18 cellular contexts compared by ENCODE assay signal in the genomic region with DNA sequence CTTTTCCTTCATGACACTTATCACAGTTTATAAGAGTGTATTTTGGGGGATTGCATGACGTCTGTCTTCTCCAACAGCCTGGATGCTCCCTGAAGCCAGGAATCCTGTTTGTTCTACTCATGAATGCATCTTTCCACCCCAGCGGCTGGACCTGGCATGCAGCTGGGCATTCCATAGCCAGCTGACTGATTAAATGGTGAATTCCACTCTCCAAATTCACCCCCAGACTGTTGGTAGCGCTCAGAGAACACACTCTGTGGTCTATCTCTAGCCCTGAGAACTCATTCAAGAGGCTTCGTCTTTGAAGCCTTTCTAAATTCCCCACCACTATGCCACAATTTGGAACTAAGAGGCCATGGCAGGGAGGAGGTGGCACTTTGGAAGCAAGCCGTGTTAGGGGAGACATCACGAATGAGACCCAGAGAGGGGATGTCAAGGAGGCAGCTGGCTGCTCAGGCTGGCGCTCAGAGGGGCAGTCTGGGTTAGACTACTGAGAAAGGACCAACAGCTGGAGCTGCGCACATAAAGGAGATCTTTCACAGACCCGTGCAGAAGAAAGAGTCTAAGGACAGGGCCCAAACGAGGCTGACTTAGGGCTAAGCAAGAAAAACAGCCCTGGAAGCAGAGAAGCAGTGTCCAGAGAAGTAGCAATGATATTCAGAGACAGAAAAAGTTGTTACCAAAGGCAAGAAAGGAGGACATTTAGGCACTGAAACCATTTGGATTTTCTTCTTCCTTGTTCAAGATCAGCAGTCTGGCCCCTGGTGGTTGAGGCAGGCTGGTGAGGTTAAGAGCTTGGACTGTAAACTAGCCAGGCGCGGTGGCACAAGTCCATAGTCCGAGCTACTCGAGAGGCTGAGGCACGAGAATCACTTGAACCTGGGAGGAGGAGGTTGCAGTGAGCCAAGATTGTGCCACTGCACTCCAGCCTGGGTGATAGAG. TPM values are rescaled to one million over a fixed set of nuclear protein-coding genes. Genes with fewer than 3 reads are reported as not detected.
DNase-seq lines count a peak whose midpoint lies in the region; ATAC-seq, FAIRE-seq and TF ChIP-seq lines count a peak whose summit lies in the region.
"Had no signal": no experiment of that assay in that cellular context is flagged by ENCODE, and none has a peak within 500 bp of the region (broad histone marks: within the 10 kb centered on the region; RNA-seq: fewer than 3 reads in every experiment).

No MANE protein-coding gene starts in this region.

- H3K4me2 ChIP-seq in mesendoderm (ENCODE audit: low read length), result no peak overlapping the region
- H3K4me2 ChIP-seq: SK-N-SH had no signal

- no peak overlapping the region for H4K8ac ChIP-seq in mesendoderm (ENCODE audit: low read depth, low read length)

- H3K4me3 ChIP-seq in heart left ventricle (no peak overlapping the region), mesendoderm (ENCODE audit: low read length) (no peak overlapping the region), upper lobe of right lung (no peak overlapping the region)
- H3K4me3 ChIP-seq: uterus had no signal

- intact Hi-C loops in heart left ventricle (cut with DNase I) (no loop called here), cardiac septum (cut with DNase I) (loop anchor here (10.0 kb wide), 1 partner anchor 995 kb away; no protein-coding TSS in a partner anchor), upper lobe of right lung (cut with DNase I) (no loop called here)

- no peak overlapping the region for H2BK120ac ChIP-seq in mesendoderm (ENCODE audit: low read depth, low read length)

- peak in 1 of 12 donors; percentile 11 for TF ChIP-seq CTCF in heart left ventricle (IDR thresholded peaks at IDR 0.05)
- TF ChIP-seq CTCF in chondrocyte (IDR thresholded peaks at IDR 0.05), result no peak
- no peak for TF ChIP-seq CTCF in upper lobe of right lung (IDR thresholded peaks at IDR 0.05)

- no peak overlapping the region for H3K23ac ChIP-seq in mesendoderm (ENCODE audit: low read length)

- no peak overlapping the region for H2BK5ac ChIP-seq in mesendoderm (ENCODE audit: low read length)

- H2BK15ac ChIP-seq in mesendoderm (replicated peaks; ENCODE audit: low read depth), result no peak overlapping the region

- 63 to 71% (median 68%) methylated on average over 15 of the region's 15 CpGs for WGBS in heart left ventricle, 4 donors
- no CpG with 5 or more reads among the region's 15 CpGs for WGBS in mesendoderm (ENCODE audit: extremely low coverage, insufficient coverage, low lambda C conversion rate)

- H3K9me3 Mint-ChIP-seq in chondrocyte (ENCODE audit: low read depth), result no peaks in the 10 kb centered on the region
- H3K9me3 Mint-ChIP-seq: activated naive CD4-positive, alpha-beta T cell treated with anti-CD3 and anti-CD28 coated beads for 36 hours had no signal

- peaks cover 3% of the 10 kb centered on the region for H3K36me3 Mint-ChIP-seq in chondrocyte (ENCODE audit: low read depth)

- no peak for TF ChIP-seq POLR2A in heart left ventricle (IDR thresholded peaks at IDR 0.05)

- H3K4me1 Mint-ChIP-seq in chondrocyte (ENCODE audit: low read depth), result no peaks in the 10 kb centered on the region
- H3K4me1 Mint-ChIP-seq: activated CD4-positive, alpha-beta T cell treated with anti-CD3 and anti-CD28 coated beads for 36 hours had no signal

- no peak overlapping the region for H3K18ac ChIP-seq in mesendoderm (ENCODE audit: low read length)

- H3K27me3 ChIP-seq in heart left ventricle, result no peaks in the 10 kb centered on the region
- no peaks in the 10 kb centered on the region for H3K27me3 ChIP-seq in mesendoderm (ENCODE audit: insufficient read depth, low read length, poor library complexity)
- no peaks in the 10 kb centered on the region for H3K27me3 ChIP-seq in upper lobe of right lung
- H3K27me3 ChIP-seq: uterus had no signal

- H3K4me1 ChIP-seq in heart left ventricle, result peaks cover 0 to 10% (median 0%) of the 10 kb centered on the region in 12 donors
- H3K4me1 ChIP-seq in mesendoderm (ENCODE audit: control insufficient read depth, low read depth, low read length), result no peaks in the 10 kb centered on the region
- H3K4me1 ChIP-seq in upper lobe of right lung, result no peaks in the 10 kb centered on the region
- H3K4me1 ChIP-seq: uterus had no signal

- H3K56ac ChIP-seq in mesendoderm (ENCODE audit: low read length), result no peak overlapping the region

- H3K9ac ChIP-seq in mesendoderm (ENCODE audit: low read length), result no peak overlapping the region
- H3K9ac ChIP-seq: SK-N-SH had no signal

- H3K9me3 ChIP-seq in heart left ventricle (no peaks in the 10 kb centered on the region), upper lobe of right lung (no peaks in the 10 kb centered on the region)
- H3K9me3 ChIP-seq: SK-N-SH, uterus had no signal

- H3K36me3 ChIP-seq in heart left ventricle (peaks cover 0 to 4% (median 0%) of the 10 kb centered on the region in 9 donors), mesendoderm (ENCODE audit: control insufficient read depth, insufficient read depth, low read length) (no peaks in the 10 kb centered on the region), upper lobe of right lung (no peaks in the 10 kb centered on the region)
- H3K36me3 ChIP-seq: uterus had no signal

- H2AK5ac ChIP-seq in mesendoderm (ENCODE audit: low read length), result no peak overlapping the region

- H3K27ac Mint-ChIP-seq in chondrocyte (ENCODE audit: unreplicated experiment), result no peak overlapping the region
- H3K27ac Mint-ChIP-seq: activated CD4-positive, alpha-beta T cell treated with anti-CD3 and anti-CD28 coated beads for 36 hours; activated naive CD4-positive, alpha-beta T cell treated with anti-CD3 and anti-CD28 coated beads for 36 hours had no signal

- no peak for FAIRE-seq in GM19239 (lab: Jason Lieb, UNC)

- H4K5ac ChIP-seq in mesendoderm (ENCODE audit: low read length), result no peak overlapping the region

- no peaks in the 10 kb centered on the region for H3K79me1 ChIP-seq in mesendoderm (ENCODE audit: low read length)

- DNase-seq in heart left ventricle (no peak), cardiac septum (ENCODE audit: low spot score) (no peak), chondrocyte (ENCODE audit: low spot score) (peak; percentile 42), mesendoderm (peak; percentile 18), upper lobe of right lung (peak; percentile 84), GM19239 (ENCODE audit: insufficient read length, low spot score) (no peak), amygdala (lab: John Stamatoyannopoulos, UW) (no peak)
- DNase-seq: activated CD4-positive, alpha-beta T cell treated with anti-CD3 and anti-CD28 coated beads for 36 hours; activated CD8-positive, alpha-beta memory T cell treated with anti-CD3 and anti-CD28 coated beads, Interleukin-2, amount 50 U/mL, for 48 hours; activated naive CD4-positive, alpha-beta T cell treated with anti-CD3 and anti-CD28 coated beads for 36 hours; hypothalamus; NCI-H524 treated with DMSO at 0.1 percent for 48 hours; SK-N-SH; stimulated activated CD4-positive, alpha-beta T cell treated with anti-CD3 and anti-CD28 coated beads, Interleukin-12 subunit alpha, Interleukin-12 subunit beta, amount 100 ng/mL, for 4 hours; stimulated activated naive CD8-positive, alpha-beta T cell treated with anti-CD3 and anti-CD28 coated beads, Interleukin-15, Interleukin-2, amounts not matched to agents 100 U/mL and 50 U/mL, for 24 hours; T1000; uterus had no signal

- no peaks in the 10 kb centered on the region for H3K27me3 Mint-ChIP-seq in chondrocyte (ENCODE audit: low read depth)

- ATAC-seq in heart left ventricle, result peak; percentile 24 to 78 (median 60)
- ATAC-seq in upper lobe of right lung, result peak; percentile 80
- ATAC-seq in GM18907 (IDR thresholded peaks at IDR 0.05; ENCODE audit: unreplicated experiment), result no peak
- ATAC-seq: activated CD4-positive, alpha-beta T cell treated with anti-CD3 and anti-CD28 coated beads for 36 hours; stimulated activated naive CD8-positive, alpha-beta T cell treated with anti-CD3 and anti-CD28 coated beads, Interleukin-15, Interleukin-2, amounts not matched to agents 100 U/mL and 50 U/mL, for 24 hours had no signal

- H3K79me2 ChIP-seq in mesendoderm (ENCODE audit: control insufficient read depth, insufficient read depth, low read length), result no peaks in the 10 kb centered on the region

- H3K27ac ChIP-seq in heart left ventricle, result peak overlapping the region in 2 of 12 donors; percentile 14 to 30
- H3K27ac ChIP-seq in mesendoderm (ENCODE audit: low read depth, low read length), result no peak overlapping the region
- peak overlapping the region; percentile 42 for H3K27ac ChIP-seq in upper lobe of right lung
- H3K27ac ChIP-seq: uterus had no signal

- no peak overlapping the region for H3K4me3 Mint-ChIP-seq in chondrocyte (ENCODE audit: unreplicated experiment)
- H3K4me3 Mint-ChIP-seq: activated CD4-positive, alpha-beta T cell treated with anti-CD3 and anti-CD28 coated beads for 36 hours; activated naive CD4-positive, alpha-beta T cell treated with anti-CD3 and anti-CD28 coated beads for 36 hours had no signal

- no peak overlapping the region for H3K4ac ChIP-seq in mesendoderm (ENCODE audit: low read depth, low read length)

RNA-seq across cellular contexts. Expression of gene ZNF629, which starts 42.4 kb away (rescaled TPM):
- total RNA-seq in heart left ventricle (10 to 100 TPM; 14.3 to 30.9 (median 22.7) TPM), cardiac septum (22.7 TPM), chondrocyte (18.8 to 20.2 TPM (median 18.9 TPM) in 3 replicates), upper lobe of right lung (13.3 TPM)
- polyA plus RNA-seq in heart left ventricle, result 10 to 100 TPM; 11.2 to 14.9 TPM
- polyA plus RNA-seq in mesendoderm (2013, experiment 1 of 2), result 10.8 TPM
- polyA plus RNA-seq in mesendoderm (2013, experiment 2 of 2), result 10.3 TPM

Comparison
In these comparisons a context has a peak if more than half of its experiments do, and no peak if none do; other contexts are left out.
1. DNase-seq: peak in chondrocyte (single experiment), mesendoderm (single experiment) and upper lobe of right lung (single experiment); none in heart left ventricle (0 of 5), cardiac septum (single experiment), GM19239 (single experiment) and amygdala (0 of 56).